Comparison of ENCODE assay signal across 10 cellular contexts in the genomic region with DNA sequence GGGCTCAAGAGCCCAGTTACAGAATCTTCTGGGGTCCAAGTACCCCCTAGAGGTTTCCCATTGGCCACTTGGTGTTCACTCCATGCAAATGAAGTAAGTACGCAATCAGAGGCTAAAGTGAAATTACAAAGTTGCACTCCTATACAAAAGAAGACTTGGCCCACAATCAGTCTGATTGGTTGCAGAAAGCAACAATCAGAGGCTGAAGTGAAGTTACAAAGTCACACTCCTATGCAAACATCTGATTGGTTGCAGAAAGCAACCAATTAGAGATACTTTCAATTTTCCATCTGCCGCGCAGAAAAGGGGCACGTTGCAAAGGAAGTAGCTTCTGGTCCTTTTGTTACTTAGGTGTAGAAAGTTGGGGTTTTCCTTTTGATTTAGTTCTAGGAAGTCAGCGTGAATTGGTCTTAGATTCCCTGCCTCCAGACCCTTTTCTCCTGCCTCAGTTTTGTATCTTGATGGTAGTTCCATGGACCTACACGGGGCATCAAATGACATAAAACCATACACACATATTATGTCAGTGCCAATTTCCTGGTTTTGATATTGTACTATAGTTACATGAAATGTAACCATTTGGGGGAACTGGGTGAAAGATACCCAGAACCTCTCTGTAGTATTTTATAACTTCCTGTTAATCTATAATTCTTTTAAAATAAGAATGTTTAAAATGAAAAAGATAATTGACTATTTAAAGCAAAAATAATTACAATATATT. TPM values are rescaled to one million over a fixed set of nuclear protein-coding genes. Genes with fewer than 3 reads are reported as not detected.
DNase-seq lines count a peak whose midpoint lies in the region; ATAC-seq and TF ChIP-seq lines count a peak whose summit lies in the region.
"Had no signal": no experiment of that assay in that cellular context is flagged by ENCODE, and none has a peak within 500 bp of the region (broad histone marks: within the 10 kb centered on the region; RNA-seq: fewer than 3 reads in every experiment).

No MANE protein-coding gene starts in this region.

- peak overlapping the region in 1 of 12 donors; percentile 53 for H3K27ac ChIP-seq in heart left ventricle
- no peak overlapping the region for H3K27ac ChIP-seq in fibroblast of lung (ENCODE audit: insufficient read depth, low read length)
- no peak overlapping the region for H3K27ac ChIP-seq in ovary
- H3K27ac ChIP-seq: neutrophil had no signal

- H3K4me2 ChIP-seq in fibroblast of lung (ENCODE audit: extremely low read depth, insufficient read depth, low read length) = no peak overlapping the region

- DNase-seq in heart left ventricle (no peak), Right ventricle myocardium superior (no peak), activated T-cell treated with anti-CD3 and anti-CD28 coated beads for 4 hours (peak; percentile 1), fibroblast of lung (ENCODE audit: low read depth in 2 of 2) (peak; percentile 8 to 11), lower leg skin (ENCODE audit: low spot score in 2 of 2) (no peak), ovary (no peak)
- DNase-seq in stimulated activated naive CD8-positive, alpha-beta T cell treated with anti-CD3 and anti-CD28 coated beads, Interleukin-15, amount 100 ng/mL, for 72 hours = peak; percentile 12 to 35
- DNase-seq: NCI-H187 treated with DMSO at 0.1 percent for 48 hours had no signal

- no peak for TF ChIP-seq CTCF in heart left ventricle (IDR thresholded peaks at IDR 0.05)
- TF ChIP-seq CTCF in fibroblast of lung (conservative IDR thresholded peaks at IDR 0.05 in 1 of 2, IDR thresholded peaks at IDR 0.05 in 1 of 2; ENCODE audit: low read depth in 1 of 2, low read length in 2 of 2) = no peak
- no peak for TF ChIP-seq CTCF in lower leg skin (IDR thresholded peaks at IDR 0.05)
- TF ChIP-seq CTCF in ovary (IDR thresholded peaks at IDR 0.05) = no peak

- TF ChIP-seq POLR2A in heart left ventricle (IDR thresholded peaks at IDR 0.05) (no peak), lower leg skin (IDR thresholded peaks at IDR 0.05) (no peak), ovary (IDR thresholded peaks at IDR 0.05) (no peak)

- no peak for ATAC-seq in heart left ventricle
- ATAC-seq in Right ventricle myocardium superior (ENCODE audit: poor library complexity) = no peak
- ATAC-seq in stimulated activated naive CD8-positive, alpha-beta T cell treated with anti-CD3 and anti-CD28 coated beads, Interleukin-15, amount 100 ng/mL, for 72 hours = peak; percentile 95
- ATAC-seq in HG03432 (IDR thresholded peaks at IDR 0.05; ENCODE audit: unreplicated experiment) = no peak

- H3K36me3 ChIP-seq in heart left ventricle (no peaks in the 10 kb centered on the region), fibroblast of lung (ENCODE audit: control insufficient read depth, insufficient read depth, low read length) (no peaks in the 10 kb centered on the region), ovary (no peaks in the 10 kb centered on the region)
- H3K36me3 ChIP-seq: neutrophil had no signal

- H3K4me3 Mint-ChIP-seq in stimulated activated naive CD8-positive, alpha-beta T cell treated with anti-CD3 and anti-CD28 coated beads, Interleukin-15, amount 100 ng/mL, for 72 hours = peak overlapping the region; percentile 54 to 72

- no peaks in the 10 kb centered on the region for H3K79me2 ChIP-seq in fibroblast of lung (ENCODE audit: control insufficient read depth, insufficient read depth, low read length)

- intact Hi-C loops in heart left ventricle (cut with DNase I) = no loop called here
- intact Hi-C loops in Right ventricle myocardium superior (cut with DNase I) = no loop called here
- intact Hi-C loops in lower leg skin (cut with DNase I; ENCODE audit: low total_unique reads) = no loop called here
- intact Hi-C loops in ovary (cut with DNase I) = no loop called here

- TF ChIP-seq EP300 in ovary (IDR thresholded peaks at IDR 0.05) = no peak

- no peaks in the 10 kb centered on the region for H3K9me3 Mint-ChIP-seq in stimulated activated naive CD8-positive, alpha-beta T cell treated with anti-CD3 and anti-CD28 coated beads, Interleukin-15, amount 100 ng/mL, for 72 hours

- no peaks in the 10 kb centered on the region for H3K27me3 Mint-ChIP-seq in stimulated activated naive CD8-positive, alpha-beta T cell treated with anti-CD3 and anti-CD28 coated beads, Interleukin-15, amount 100 ng/mL, for 72 hours

- no peak overlapping the region for H3K9ac ChIP-seq in fibroblast of lung (ENCODE audit: insufficient read depth, low read length)

- H3K4me3 ChIP-seq in heart left ventricle (peak overlapping the region in 8 of 12 donors; percentile 12 to 41 (median 30)), fibroblast of lung (replicated peaks in 1 of 4; ENCODE audit: control extremely low read depth in 1 of 4, insufficient read depth in 1 of 4, low read depth in 3 of 4, low read length in 4 of 4) (no peak overlapping the region), lower leg skin (ENCODE audit: low read depth, poor library complexity, severe bottlenecking) (no peak overlapping the region), ovary (no peak overlapping the region)

- H3K27me3 ChIP-seq in heart left ventricle (peaks cover 0 to 22% (median 0%) of the 10 kb centered on the region in 9 donors), fibroblast of lung (ENCODE audit: control insufficient read depth, insufficient read depth, low read length) (no peaks in the 10 kb centered on the region), ovary (no peaks in the 10 kb centered on the region)
- H3K27me3 ChIP-seq: neutrophil had no signal

- no peaks in the 10 kb centered on the region for H3K9me3 ChIP-seq in heart left ventricle
- no peaks in the 10 kb centered on the region for H3K9me3 ChIP-seq in fibroblast of lung (ENCODE audit: control insufficient read depth, insufficient read depth, low read depth, low read length)
- H3K9me3 ChIP-seq in ovary = no peaks in the 10 kb centered on the region
- H3K9me3 ChIP-seq: neutrophil had no signal

- H3K4me1 Mint-ChIP-seq in stimulated activated naive CD8-positive, alpha-beta T cell treated with anti-CD3 and anti-CD28 coated beads, Interleukin-15, amount 100 ng/mL, for 72 hours = peaks cover 5% of the 10 kb centered on the region

- H3K4me1 ChIP-seq in heart left ventricle (no peaks in the 10 kb centered on the region), fibroblast of lung (ENCODE audit: control insufficient read depth, extremely low read depth, insufficient read depth, low read length) (no peaks in the 10 kb centered on the region), ovary (ENCODE audit: insufficient read depth) (no peaks in the 10 kb centered on the region)

- H2AFZ ChIP-seq in fibroblast of lung (ENCODE audit: low read length) = no peak overlapping the region

- 49 to 64% (median 59%) methylated on average over 6 of the region's 6 CpGs for WGBS in heart left ventricle, 4 donors
- WGBS in lower leg skin, 2 donors = 63 to 72% methylated on average over 6 of the region's 6 CpGs
- WGBS in ovary, 3 donors = 57 to 66% (median 63%) methylated on average over 6 of the region's 6 CpGs

- H4K20me1 ChIP-seq in fibroblast of lung (ENCODE audit: control insufficient read depth, extremely low read depth, insufficient read depth, low read length) = no peaks in the 10 kb centered on the region

- H3K27ac Mint-ChIP-seq in stimulated activated naive CD8-positive, alpha-beta T cell treated with anti-CD3 and anti-CD28 coated beads, Interleukin-15, amount 100 ng/mL, for 72 hours = peak overlapping the region; percentile 80 to 82

RNA-seq across cellular contexts. Expression of a gene that starts 12.4 kb away (rescaled TPM):
- 10 to 100 TPM in 5 of 9 donors, 1 to 10 TPM in 4; 8.4 to 13.1 (median 10.0) TPM for total RNA-seq in heart left ventricle
- 10 to 100 TPM; 16.5 to 41.5 TPM for polyA plus RNA-seq in heart left ventricle
- total RNA-seq in Right ventricle myocardium superior = 10.7 TPM
- 5.1 and 19.8 TPM in 2 replicates for total RNA-seq in fibroblast of lung
- 22.0 and 30.9 TPM in 2 replicates for polyA plus RNA-seq in fibroblast of lung
- polyA plus RNA-seq in fibroblast of lung (2012) = 34.8 and 39.2 TPM in 2 replicates
- not detected in 2 replicates for polyA minus RNA-seq in fibroblast of lung (ENCODE audit: low replicate concordance)
- 10 to 100 TPM in 1 of 4 donors, 1 to 10 TPM in 2, not detected in 1; 4.6 to 12.4 (median 6.5) TPM for total RNA-seq in lower leg skin
- 10 to 100 TPM in 3 of 7 donors, 1 to 10 TPM in 4; 5.3 to 15.8 (median 9.9) TPM for total RNA-seq in ovary
- polyA plus RNA-seq in ovary = 10 to 100 TPM; 11.7 to 33.6 TPM

RNA-seq across cellular contexts. Expression of a gene that starts 37.5 kb away (rescaled TPM):
- 1 to 10 TPM; 1.2 to 6.0 (median 2.7) TPM for total RNA-seq in heart left ventricle
- 1 to 10 TPM; 1.5 to 1.6 TPM for polyA plus RNA-seq in heart left ventricle
- total RNA-seq in Right ventricle myocardium superior = 2.4 TPM
- total RNA-seq in fibroblast of lung = 2.8 and 4.5 TPM in 2 replicates
- 4.2 and 6.9 TPM in 2 replicates for polyA plus RNA-seq in fibroblast of lung
- 8.5 and 12.0 TPM in 2 replicates for polyA plus RNA-seq in fibroblast of lung (2012)
- 17.0 and 26.7 TPM in 2 replicates for polyA minus RNA-seq in fibroblast of lung (ENCODE audit: low replicate concordance)
- 1 to 10 TPM in 2 of 4 donors, under 1 TPM in 2; 0.46 to 1.9 (median 1.2) TPM for total RNA-seq in lower leg skin
- 10 to 100 TPM in 5 of 7 donors, 1 to 10 TPM in 2; 3.6 to 17.6 (median 14.4) TPM for total RNA-seq in ovary
- polyA plus RNA-seq in ovary = 10 to 100 TPM in 1 of 2 donors, 1 to 10 TPM in 1; 6.4 to 16.2 TPM

Comparison
In these comparisons a context has a peak if more than half of its experiments do, and no peak if none do; other contexts are left out.
1. DNase-seq: peak in activated T-cell treated with anti-CD3 and anti-CD28 coated beads for 4 hours (single experiment), fibroblast of lung (2 of 2) and stimulated activated naive CD8-positive, alpha-beta T cell treated with anti-CD3 and anti-CD28 coated beads, Interleukin-15, amount 100 ng/mL, for 72 hours (2 of 2); none in heart left ventricle (0 of 5), Right ventricle myocardium superior (single experiment), lower leg skin (0 of 2) and ovary (0 of 5).
2. H3K4me3 ChIP-seq: peak in heart left ventricle (8 of 12); none in fibroblast of lung (0 of 4), lower leg skin (single experiment) and ovary (single experiment).